In genomic region chr6:133241088-133241900, GRCh38 we compare ENCODE assay signal across 1 cellular context.
TF ChIP-seq lines count a peak whose summit lies in the region.

Gene EYA4, plus strand, starts transcription at chr6:133241357. Its CDS starts 33,424 bp downstream, at chr6:133274781.

TF ChIP-seq in H1, 55 proteins besides CTCF, POLR2A, EP300 and RAD21 (continued from another document):
- TF ChIP-seq ATF3 (IDR thresholded peaks at IDR 0.05; ENCODE audit: insufficient read depth, low read depth, low read length) = no peak
